In genomic region chr13:46893820-46894533, GRCh38 we compare ENCODE assay signal across 7 cellular contexts. TPM values are rescaled to one million over a fixed set of nuclear protein-coding genes. Genes with fewer than 3 reads are reported as not detected.
DNase-seq lines count a peak whose midpoint lies in the region; ATAC-seq and TF ChIP-seq lines count a peak whose summit lies in the region.

No MANE protein-coding gene starts in this region.

- DNase-seq in NCI-H82 (lab: John Stamatoyannopoulos, UW) (peak; percentile 91), mesenteric fat pad (ENCODE audit: low spot score) (peak; percentile 93)
- peak; percentile 33 to 61 (median 51) for DNase-seq in activated CD8-positive, alpha-beta memory T cell treated with anti-CD3 and anti-CD28 coated beads for 48 hours (ENCODE audit: low read depth in 2 of 3, low spot score in 2 of 3)
- peak; percentile 14 for DNase-seq in stimulated activated CD8-positive, alpha-beta memory T cell treated with anti-CD3 and anti-CD28 coated beads, Interleukin-12 subunit alpha, Interleukin-12 subunit beta, amount 100 ng/mL, for 24 hours (ENCODE audit: extremely low read depth)

- no peaks in the 10 kb centered on the region for H3K36me3 ChIP-seq in endocrine pancreas (ENCODE audit: control insufficient read depth, insufficient read depth, low read length)

- no peaks in the 10 kb centered on the region for H3K4me1 ChIP-seq in endocrine pancreas (ENCODE audit: control insufficient read depth, insufficient read depth, low read length)

- H3K9ac ChIP-seq in endocrine pancreas (ENCODE audit: control insufficient read depth, insufficient read depth, low read length), result peak overlapping the region; percentile 48

- TF ChIP-seq POLR2A in GM18505 (IDR thresholded peaks at IDR 0.05; ENCODE audit: borderline replicate concordance, extremely low read depth, insufficient read depth, insufficient read length), result no peak

- peak overlapping the region; percentile 78 for H3K4me3 ChIP-seq in endocrine pancreas (ENCODE audit: control insufficient read depth, insufficient read depth, low read length)

- ATAC-seq in GM18505 (IDR thresholded peaks at IDR 0.05; ENCODE audit: unreplicated experiment) (peak; percentile 85), HG02763 (IDR thresholded peaks at IDR 0.05; ENCODE audit: unreplicated experiment) (peak; percentile 78)

- no peaks in the 10 kb centered on the region for H3K9me3 ChIP-seq in endocrine pancreas (ENCODE audit: control insufficient read depth, low read length)

- no peaks in the 10 kb centered on the region for H3K27me3 ChIP-seq in endocrine pancreas (ENCODE audit: control insufficient read depth, insufficient read depth, low read length)

RNA-seq across cellular contexts. Expression of gene HTR2A, which starts 2.9 kb away (rescaled TPM):
- total RNA-seq in mesenteric fat pad, result 1.4 TPM

Comparison
In these comparisons a context has a peak if more than half of its experiments do, and no peak if none do; other contexts are left out.
1. Peak in every context shown above with its lines: DNase-seq, ATAC-seq and H3K4me3 ChIP-seq.
2. DNase-seq: peak in every context shown above with its lines; median percentile 93 in mesenteric fat pad; 91 in NCI-H82; 51 in activated CD8-positive, alpha-beta memory T cell treated with anti-CD3 and anti-CD28 coated beads for 48 hours; 14 in stimulated activated CD8-positive, alpha-beta memory T cell treated with anti-CD3 and anti-CD28 coated beads, Interleukin-12 subunit alpha, Interleukin-12 subunit beta, amount 100 ng/mL, for 24 hours.